ENCODE assay signal across 8 cellular contexts in genomic region chr2:189762229-189762550, GRCh38. TPM values are rescaled to one million over a fixed set of nuclear protein-coding genes. Genes with fewer than 3 reads are reported as not detected.
DNase-seq lines count a peak whose midpoint lies in the region; ATAC-seq and TF ChIP-seq lines count a peak whose summit lies in the region.

No MANE protein-coding gene starts in this region.

- peak overlapping the region; percentile 94 for H3K4me3 Mint-ChIP-seq in T-helper 17 cell

- no peaks in the 10 kb centered on the region for H3K36me3 Mint-ChIP-seq in T-helper 17 cell (ENCODE audit: low read depth)

- H3K4me3 ChIP-seq in GM12864 (ENCODE audit: low read depth, low read length) (peak overlapping the region; percentile 66), fibroblast of the aortic adventitia (ENCODE audit: low read depth, low read length) (peak overlapping the region; percentile 88), retinal pigment epithelial cell (ENCODE audit: low read length) (peak overlapping the region; percentile 96)

- H3K4me1 Mint-ChIP-seq in T-helper 17 cell, result peaks cover 6% of the 10 kb centered on the region

- peak overlapping the region; percentile 98 for H3K27ac Mint-ChIP-seq in T-helper 17 cell

- no peaks in the 10 kb centered on the region for H3K27me3 Mint-ChIP-seq in T-helper 17 cell

- DNase-seq in GM12864 (ENCODE audit: low read depth) (no peak), T-helper 17 cell (no peak), fibroblast of the aortic adventitia (ENCODE audit: low read depth) (no peak), retinal pigment epithelial cell (ENCODE audit: low read depth) (no peak), KG1 (lab: John Stamatoyannopoulos, UW) (no peak), NCI-H510A treated with DMSO at 0.1 percent for 48 hours (lab: John Stamatoyannopoulos, UW) (no peak), hippocampal formation (lab: John Stamatoyannopoulos, UW) (no peak)

- H3K9me3 ChIP-seq in T-helper 17 cell (ENCODE audit: control insufficient read depth, low read length, poor library complexity, severe bottlenecking), result no peaks in the 10 kb centered on the region

- ATAC-seq in T-helper 17 cell (no peak), HG02938 (IDR thresholded peaks at IDR 0.05; ENCODE audit: unreplicated experiment) (no peak)

- TF ChIP-seq CTCF in GM12864 (IDR thresholded peaks at IDR 0.05; ENCODE audit: low read depth, low read length, missing control alignments), result no peak
- TF ChIP-seq CTCF in fibroblast of the aortic adventitia (IDR thresholded peaks at IDR 0.05; ENCODE audit: insufficient read depth, low read length), result no peak
- no peak for TF ChIP-seq CTCF in retinal pigment epithelial cell (conservative IDR thresholded peaks at IDR 0.05; ENCODE audit: low read depth, low read length)

RNA-seq across cellular contexts. Expression of gene OSGEPL1, which starts 0.4 kb away (rescaled TPM):
- total RNA-seq in T-helper 17 cell (1 to 10 TPM; 4.2 to 4.3 TPM), fibroblast of the aortic adventitia (ENCODE audit: low replicate concordance) (3.3 and 14.3 TPM in 2 replicates)

RNA-seq across cellular contexts. Expression of gene ORMDL1, which starts 21.9 kb away (rescaled TPM):
- 100 to 1,000 TPM; 119 to 145 TPM for total RNA-seq in T-helper 17 cell
- total RNA-seq in fibroblast of the aortic adventitia (ENCODE audit: low replicate concordance), result 11.4 and 56.9 TPM in 2 replicates

RNA-seq across cellular contexts. Expression of gene PMS1, which starts 22.1 kb away (rescaled TPM):
- 10 to 100 TPM; 18.0 to 18.4 TPM for total RNA-seq in T-helper 17 cell
- 27.0 and 34.2 TPM in 2 replicates for total RNA-seq in fibroblast of the aortic adventitia (ENCODE audit: low replicate concordance)
